In the genomic region with DNA sequence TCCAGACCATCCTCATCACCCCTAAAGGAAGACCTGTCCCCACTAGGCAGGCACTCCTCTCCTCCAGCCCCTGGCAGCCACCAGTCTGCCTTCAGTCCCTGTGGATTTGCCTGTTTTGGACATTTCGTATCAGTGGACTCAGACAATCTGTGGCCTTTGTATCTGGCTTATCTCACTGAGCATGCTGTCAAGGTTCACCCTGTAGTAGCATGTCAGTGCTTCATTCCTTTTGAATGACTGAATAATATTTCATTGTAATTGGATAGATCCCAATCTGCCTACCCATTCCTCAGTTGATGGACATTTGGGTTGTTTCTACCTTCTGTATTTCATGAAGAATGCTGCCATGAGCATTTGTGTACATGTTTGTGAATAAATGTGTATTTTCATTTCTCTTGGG, we compare ENCODE assay signal across 30 cellular contexts. TPM values are rescaled to one million over a fixed set of nuclear protein-coding genes. Genes with fewer than 3 reads are reported as not detected.
DNase-seq lines count a peak whose midpoint lies in the region; ATAC-seq and TF ChIP-seq lines count a peak whose summit lies in the region.
"Had no signal": no experiment of that assay in that cellular context is flagged by ENCODE, and none has a peak within 500 bp of the region (broad histone marks: within the 10 kb centered on the region; RNA-seq: fewer than 3 reads in every experiment).

No MANE protein-coding gene starts in this region.

- peaks cover 22% of the 10 kb centered on the region for H3K4me1 Mint-ChIP-seq in activated T-helper 17 cell treated with anti-CD3 and anti-CD28 coated beads, Interleukin-2, amount 50 U/mL, for 72 hours
- H3K4me1 Mint-ChIP-seq in nephron, result peaks cover 17% of the 10 kb centered on the region

- peaks cover 14% of the 10 kb centered on the region for H3K36me3 Mint-ChIP-seq in activated T-helper 17 cell treated with anti-CD3 and anti-CD28 coated beads, Interleukin-2, amount 50 U/mL, for 72 hours (ENCODE audit: low read depth)
- H3K36me3 Mint-ChIP-seq in nephron (ENCODE audit: low read depth), result peaks cover 7% of the 10 kb centered on the region

- no peak for TF ChIP-seq CTCF in nephron (IDR thresholded peaks at IDR 0.05; ENCODE audit: unreplicated experiment in 3 of 3)

- H3K27me3 Mint-ChIP-seq in activated T-helper 17 cell treated with anti-CD3 and anti-CD28 coated beads, Interleukin-2, amount 50 U/mL, for 72 hours, result no peaks in the 10 kb centered on the region
- no peaks in the 10 kb centered on the region for H3K27me3 Mint-ChIP-seq in nephron (ENCODE audit: low read depth)
- H3K27me3 Mint-ChIP-seq: effector memory CD8-positive, alpha-beta T cell; memory B cell had no signal

- no peaks in the 10 kb centered on the region for H3K9me3 Mint-ChIP-seq in activated T-helper 17 cell treated with anti-CD3 and anti-CD28 coated beads, Interleukin-2, amount 50 U/mL, for 72 hours
- H3K9me3 Mint-ChIP-seq in nephron, result no peaks in the 10 kb centered on the region
- H3K9me3 Mint-ChIP-seq: activated naive CD8-positive, alpha-beta T cell treated with anti-CD3 and anti-CD28 coated beads, Interleukin-2, amount 10 ng/mL, durations not matched to agents 7 days and 5 days; effector memory CD8-positive, alpha-beta T cell; memory B cell had no signal

- H3K27ac Mint-ChIP-seq in activated T-helper 17 cell treated with anti-CD3 and anti-CD28 coated beads, Interleukin-2, amount 50 U/mL, for 72 hours, result peak overlapping the region; percentile 54
- no peak overlapping the region for H3K27ac Mint-ChIP-seq in nephron
- H3K27ac Mint-ChIP-seq: effector memory CD8-positive, alpha-beta T cell; memory B cell had no signal

- H3K4me3 Mint-ChIP-seq in activated T-helper 17 cell treated with anti-CD3 and anti-CD28 coated beads, Interleukin-2, amount 50 U/mL, for 72 hours, result no peak overlapping the region
- H3K4me3 Mint-ChIP-seq in nephron, result peak overlapping the region in 2 of 3 experiments; percentile 31 to 48
- H3K4me3 Mint-ChIP-seq: activated naive CD8-positive, alpha-beta T cell treated with anti-CD3 and anti-CD28 coated beads, Interleukin-2, amount 10 ng/mL, durations not matched to agents 7 days and 5 days; memory B cell had no signal

- no peak for ATAC-seq in activated T-helper 17 cell treated with anti-CD3 and anti-CD28 coated beads, Interleukin-2, amount 50 U/mL, for 72 hours (replicated peaks)
- no peak for ATAC-seq in HG03280 (IDR thresholded peaks at IDR 0.05; ENCODE audit: unreplicated experiment)
- ATAC-seq: effector memory CD8-positive, alpha-beta T cell; GM12878; heart left ventricle; left lung had no signal

- peak; percentile 9 for DNase-seq in activated effector memory CD4-positive, alpha-beta T cell treated with anti-CD3 and anti-CD28 coated beads, Interleukin-2, amount 50 U/mL, for 16 hours
- no peak for DNase-seq in activated effector memory CD4-positive, alpha-beta T cell treated with Interleukin-2 at 50 U/mL for 16 hours
- DNase-seq in glomerular visceral epithelial cell (ENCODE audit: extremely low spot score) (no peak), RKO (ENCODE audit: low spot score) (no peak)
- DNase-seq: activated CD4-positive, alpha-beta T cell treated with anti-CD3 and anti-CD28 coated beads, Interleukin-2, amount 50 U/mL, for 1 hour; activated CD8-positive, alpha-beta memory T cell treated with anti-CD3 and anti-CD28 coated beads, Interleukin-2, amount 50 U/mL, for 4 hours; activated gamma-delta T cell treated with Interleukin-2 at 50 U/mL for 16 hours; activated naive CD8-positive, alpha-beta T cell treated with anti-CD3 and anti-CD28 coated beads, Interleukin-2, amount 10 ng/mL, durations not matched to agents 7 days and 5 days; central memory CD4-positive, alpha-beta T cell; cortex of kidney; DMS153; effector memory CD8-positive, alpha-beta T cell; foreskin fibroblast; HCEC 1CT; heart left ventricle; islet precursor cell; left lung; MV-4-11; NCI-H146; NCI-H345; SIG-M5; stomach; SW 1271 had no signal

RNA-seq across cellular contexts. Expression of gene RNF187, which starts 32.9 kb away (rescaled TPM):
- 100 to 1,000 TPM in 1 of 2 donors, 10 to 100 TPM in 1; 92.7 to 111 TPM for total RNA-seq in activated T-helper 17 cell treated with anti-CD3 and anti-CD28 coated beads, Interleukin-2, amount 50 U/mL, for 72 hours

RNA-seq across cellular contexts. Expression of gene TRIM17, which starts 37.6 kb away (rescaled TPM):
- 1 to 10 TPM; 1.7 to 1.9 TPM for total RNA-seq in activated T-helper 17 cell treated with anti-CD3 and anti-CD28 coated beads, Interleukin-2, amount 50 U/mL, for 72 hours
- total RNA-seq: esophagus muscularis mucosa, GM12878, right atrium auricular region had no signal

RNA-seq across cellular contexts. Expression of gene TRIM11, which starts 47.6 kb away (rescaled TPM):
- total RNA-seq in activated T-helper 17 cell treated with anti-CD3 and anti-CD28 coated beads, Interleukin-2, amount 50 U/mL, for 72 hours, result 10 to 100 TPM; 41.7 to 48.6 TPM
